12 cellular contexts compared by ENCODE assay signal in the genomic region with DNA sequence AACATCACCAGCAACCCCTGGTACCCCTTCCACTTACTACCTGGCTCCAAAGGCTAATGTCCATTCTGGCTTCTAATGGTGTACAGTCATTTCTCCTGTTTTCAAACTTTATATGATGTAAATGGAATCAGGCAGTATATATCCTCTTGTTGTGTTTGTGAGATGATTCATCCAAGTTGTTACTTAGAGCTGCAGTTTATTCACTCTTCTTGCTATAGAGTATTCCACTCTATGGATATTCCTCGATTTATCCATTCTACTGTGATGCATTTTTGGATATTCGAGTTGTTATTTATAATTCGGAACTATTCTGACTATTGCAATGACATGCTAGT. TPM values are rescaled to one million over a fixed set of nuclear protein-coding genes. Genes with fewer than 3 reads are reported as not detected.
DNase-seq lines count a peak whose midpoint lies in the region; ATAC-seq and TF ChIP-seq lines count a peak whose summit lies in the region.
"Had no signal": no experiment of that assay in that cellular context is flagged by ENCODE, and none has a peak within 500 bp of the region (broad histone marks: within the 10 kb centered on the region; RNA-seq: fewer than 3 reads in every experiment).

No MANE protein-coding gene starts in this region.

- peak overlapping the region; percentile 5 for H3K4me3 Mint-ChIP-seq in activated CD8-positive, alpha-beta memory T cell treated with anti-CD3 and anti-CD28 coated beads, Interleukin-2, amount 10 ng/mL, durations not matched to agents 7 days and 5 days
- H3K4me3 Mint-ChIP-seq in stimulated activated memory B cell treated with anti-CD40 and anti-IgM and Interleukin-4, amounts not matched to agents 10 μg/mL and 1 μg/mL and 100 μg/mL, for 72 hours = no peak overlapping the region

- no peak for TF ChIP-seq RAD21 in SK-N-SH (IDR thresholded peaks at IDR 0.05; ENCODE audit: low read length)

- no peaks in the 10 kb centered on the region for H3K36me3 ChIP-seq in SK-N-SH (replicated peaks in 1 of 2; ENCODE audit: control insufficient read depth in 1 of 2, insufficient read depth in 2 of 2, low read length in 1 of 2)

- H3K4me1 Mint-ChIP-seq in activated CD8-positive, alpha-beta memory T cell treated with anti-CD3 and anti-CD28 coated beads, Interleukin-2, amount 10 ng/mL, durations not matched to agents 7 days and 5 days = peaks cover 94% of the 10 kb centered on the region
- H3K4me1 Mint-ChIP-seq in stimulated activated memory B cell treated with anti-CD40 and anti-IgM and Interleukin-4, amounts not matched to agents 10 μg/mL and 1 μg/mL and 100 μg/mL, for 72 hours = peaks cover 86% of the 10 kb centered on the region

- H3K4me2 ChIP-seq in SK-N-SH = peak overlapping the region; percentile 11

- peaks cover 57% of the 10 kb centered on the region for H3K36me3 Mint-ChIP-seq in activated CD8-positive, alpha-beta memory T cell treated with anti-CD3 and anti-CD28 coated beads, Interleukin-2, amount 10 ng/mL, durations not matched to agents 7 days and 5 days
- H3K36me3 Mint-ChIP-seq in stimulated activated memory B cell treated with anti-CD40 and anti-IgM and Interleukin-4, amounts not matched to agents 10 μg/mL and 1 μg/mL and 100 μg/mL, for 72 hours = peaks cover 28% of the 10 kb centered on the region

- no peak for TF ChIP-seq CTCF in SK-N-SH (IDR thresholded peaks at IDR 0.05)

- H3K27ac ChIP-seq in SK-N-SH (ENCODE audit: low read depth in 2 of 2, low read length in 1 of 2) (peak overlapping the region; percentile 3 to 83; a peak in 3 of 4 replicates), epithelial cell of prostate (peak overlapping the region; percentile 92)

- H3K4me1 ChIP-seq in SK-N-SH (ENCODE audit: control insufficient read depth in 1 of 2, insufficient read depth in 2 of 2, low read depth in 1 of 2, low read length in 1 of 2) = peaks cover 20 to 44% of the 10 kb centered on the region in 2 experiments

- no peaks in the 10 kb centered on the region for H3K27me3 ChIP-seq in SK-N-SH (ENCODE audit: insufficient read depth)

- peak overlapping the region; percentile 99 for H3K27ac Mint-ChIP-seq in activated CD8-positive, alpha-beta memory T cell treated with anti-CD3 and anti-CD28 coated beads, Interleukin-2, amount 10 ng/mL, durations not matched to agents 7 days and 5 days
- H3K27ac Mint-ChIP-seq in stimulated activated memory B cell treated with anti-CD40 and anti-IgM and Interleukin-4, amounts not matched to agents 10 μg/mL and 1 μg/mL and 100 μg/mL, for 72 hours = peak overlapping the region; percentile 90

- no peak overlapping the region for H3K4me3 ChIP-seq in SK-N-SH (ENCODE audit: low read depth in 2 of 2, low read length in 1 of 2)

- H4K20me1 ChIP-seq in SK-N-SH (ENCODE audit: insufficient read depth) = no peaks in the 10 kb centered on the region

- DNase-seq in activated CD8-positive, alpha-beta memory T cell treated with anti-CD3 and anti-CD28 coated beads, Interleukin-2, amount 10 ng/mL, durations not matched to agents 7 days and 5 days = no peak
- no peak for DNase-seq in activated CD8-positive, alpha-beta memory T cell treated with anti-CD3 and anti-CD28 coated beads for 24 hours
- DNase-seq in SK-N-SH (no peak), epithelial cell of prostate (ENCODE audit: low read depth, low spot score) (no peak), DMS79 (lab: John Stamatoyannopoulos, UW) (no peak)
- DNase-seq: ACHN, dermis blood vessel endothelial cell, NCI-H1417 treated with DMSO at 0.1 percent for 48 hours had no signal

- ATAC-seq in activated CD8-positive, alpha-beta memory T cell treated with anti-CD3 and anti-CD28 coated beads, Interleukin-2, amount 10 ng/mL, durations not matched to agents 7 days and 5 days = peak; percentile 16
- no peak for ATAC-seq in stimulated activated memory B cell treated with anti-CD40 and anti-IgM and Interleukin-4, amounts not matched to agents 10 μg/mL and 1 μg/mL and 100 μg/mL, for 72 hours
- ATAC-seq in GM18909 (IDR thresholded peaks at IDR 0.05; ENCODE audit: poor library complexity, unreplicated experiment) = no peak
- ATAC-seq in GM18511 (IDR thresholded peaks at IDR 0.05; ENCODE audit: unreplicated experiment) = no peak
- ATAC-seq: Panc1 had no signal

- H3K9me2 ChIP-seq in SK-N-SH = no peaks in the 10 kb centered on the region

- no peak overlapping the region for H2AFZ ChIP-seq in SK-N-SH (ENCODE audit: low read depth)

- no peaks in the 10 kb centered on the region for H3K27me3 Mint-ChIP-seq in activated CD8-positive, alpha-beta memory T cell treated with anti-CD3 and anti-CD28 coated beads, Interleukin-2, amount 10 ng/mL, durations not matched to agents 7 days and 5 days
- no peaks in the 10 kb centered on the region for H3K27me3 Mint-ChIP-seq in stimulated activated memory B cell treated with anti-CD40 and anti-IgM and Interleukin-4, amounts not matched to agents 10 μg/mL and 1 μg/mL and 100 μg/mL, for 72 hours

- peaks cover 26% of the 10 kb centered on the region for H3F3A ChIP-seq in SK-N-SH (replicated peaks; ENCODE audit: insufficient read depth)

- POLR2A ChIA-PET in SK-N-SH (lab: Yijun Ruan, JAX) = interaction anchor here (0.6 kb wide), 1 partner anchor 89 kb away, joined by 5 read pairs; the partner anchor contains the start of gene SLC22A5

- no peaks in the 10 kb centered on the region for H3K9me3 Mint-ChIP-seq in activated CD8-positive, alpha-beta memory T cell treated with anti-CD3 and anti-CD28 coated beads, Interleukin-2, amount 10 ng/mL, durations not matched to agents 7 days and 5 days (ENCODE audit: low read depth)
- H3K9me3 Mint-ChIP-seq in stimulated activated memory B cell treated with anti-CD40 and anti-IgM and Interleukin-4, amounts not matched to agents 10 μg/mL and 1 μg/mL and 100 μg/mL, for 72 hours = no peaks in the 10 kb centered on the region

- no peak for TF ChIP-seq EP300 in SK-N-SH (IDR thresholded peaks at IDR 0.05; ENCODE audit: borderline replicate concordance in 1 of 2, low read depth in 1 of 2, low read length in 1 of 2)

- WGBS in SK-N-SH (ENCODE audit: low lambda C conversion rate) = 85% methylated on average over 3 of the region's 3 CpGs

- CTCF ChIA-PET in activated CD8-positive, alpha-beta memory T cell treated with anti-CD3 and anti-CD28 coated beads, Interleukin-2, amount 10 ng/mL, durations not matched to agents 7 days and 5 days (lab: Charles Lee) = interaction anchor here (0.9 to 8.0 kb wide), 17 partner anchors 8 to 72 kb away, joined by 3 to 131 read pairs (median 10); partner anchors contain the start of gene IRF1
- CTCF ChIA-PET in SK-N-SH (lab: Yijun Ruan, JAX) = interaction anchor here (0.5 to 1.8 kb wide), 4 partner anchors 20 to 1480 kb away, joined by 3 to 5 read pairs (median 4); no protein-coding TSS in a partner anchor

- H3K79me2 ChIP-seq in SK-N-SH (ENCODE audit: insufficient read depth) = no peaks in the 10 kb centered on the region

- no peaks in the 10 kb centered on the region for H3K9me3 ChIP-seq in SK-N-SH

- peak overlapping the region; percentile 31; the same call in 1 of the 2 replicates for H3K9ac ChIP-seq in SK-N-SH

TF ChIP-seq in SK-N-SH, 30 proteins besides CTCF, POLR2A, EP300 and RAD21:
- TF ChIP-seq FOSL2 (IDR thresholded peaks at IDR 0.05; ENCODE audit: borderline replicate concordance, low read depth) (peak; percentile 49; the same call in 1 of the 2 replicates), USF2 (IDR thresholded peaks at IDR 0.05; ENCODE audit: borderline replicate concordance, low read depth, low read length) (no peak), PBX3 (IDR thresholded peaks at IDR 0.05) (peak; percentile 56; the same call in 1 of the 2 replicates), JUND (IDR thresholded peaks at IDR 0.05) (peak; percentile 25; the same call in 1 of the 2 replicates)

RNA-seq across cellular contexts. Expression of gene IRF1, which starts 32.4 kb away (rescaled TPM):
- 100 to 1,000 TPM; 205 to 223 TPM for total RNA-seq in activated CD8-positive, alpha-beta memory T cell treated with anti-CD3 and anti-CD28 coated beads, Interleukin-2, amount 10 ng/mL, durations not matched to agents 7 days and 5 days
- polyA plus RNA-seq in SK-N-SH (2012; rRNA removed) = 13.8 and 15.2 TPM in 2 replicates
- 9.0 and 11.2 TPM in 2 replicates for polyA plus RNA-seq in SK-N-SH (2012; cell fraction: cytosol; rRNA removed)
- 30.4 and 31.8 TPM in 2 replicates for polyA plus RNA-seq in SK-N-SH (2012; cell fraction: nucleus; rRNA removed)
